ENCODE assay signal across 23 cellular contexts in the genomic region with DNA sequence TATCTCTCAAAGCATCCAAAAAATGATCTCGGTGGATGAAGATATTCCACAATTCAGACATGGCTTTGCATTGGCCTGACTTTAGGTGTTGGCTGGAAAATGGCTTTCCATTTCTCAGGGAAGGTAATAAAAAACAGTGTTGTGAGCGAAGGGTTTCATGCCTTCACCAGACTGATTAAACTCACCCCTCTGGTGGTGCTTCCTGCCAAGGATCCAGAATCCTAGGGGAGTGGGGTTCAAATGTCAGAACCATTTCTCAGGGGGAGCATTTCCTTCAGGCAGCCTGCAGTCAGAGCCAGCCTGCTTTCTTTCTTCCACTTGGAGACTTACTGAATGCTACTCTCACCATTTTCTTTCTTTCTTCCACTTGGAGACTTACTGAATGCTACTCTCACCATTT. TPM values are rescaled to one million over a fixed set of nuclear protein-coding genes. Genes with fewer than 3 reads are reported as not detected.
"Had no signal": no experiment of that assay in that cellular context is flagged by ENCODE, and none has a peak within 500 bp of the region (broad histone marks: within the 10 kb centered on the region; RNA-seq: fewer than 3 reads in every experiment).

No MANE protein-coding gene starts in this region.

- H3K9me3 ChIP-seq: ascending aorta had no signal

- H3K27ac ChIP-seq: ascending aorta, cardiac muscle cell had no signal

- H3K27me3 ChIP-seq: ascending aorta, cardiac muscle cell had no signal

- ATAC-seq: activated naive CD4-positive, alpha-beta T cell treated with anti-CD3 and anti-CD28 coated beads, Interleukin-2, amount 50 U/mL, for 72 hours; activated naive CD8-positive, alpha-beta T cell treated with anti-CD3 and anti-CD28 coated beads, Interleukin-2, amount 50 U/mL, for 24 hours; activated T-cell treated with anti-CD3 and anti-CD28 coated beads, Interleukin-2, amount 50 U/mL, for 4 hours had no signal

- H3K4me3 ChIP-seq: ascending aorta, cardiac muscle cell had no signal

- FAIRE-seq: RCC 7860 had no signal

- DNase-seq: activated CD4-positive, alpha-beta memory T cell treated with anti-CD3 and anti-CD28 coated beads for 36 hours; activated CD4-positive, alpha-beta T cell treated with anti-CD3 and anti-CD28 coated beads, Interleukin-2, amount 10 ng/mL, durations not matched to agents 7 days and 5 days; activated CD4-positive, CD25-positive, alpha-beta regulatory T cell treated with anti-CD3 and anti-CD28 coated beads, Interleukin-2, amount 50 U/mL, for 72 hours; activated CD8-positive, alpha-beta memory T cell treated with anti-CD3 and anti-CD28 coated beads for 24 hours; activated effector memory CD4-positive, alpha-beta T cell treated with anti-CD3 and anti-CD28 coated beads, Interleukin-2, amount 50 U/mL, for 16 hours; activated naive CD4-positive, alpha-beta T cell treated with Interleukin-2 at 50 U/mL for 16 hours; activated naive CD8-positive, alpha-beta T cell treated with anti-CD3 and anti-CD28 coated beads, Interleukin-2, amount 50 U/mL, for 24 hours; activated T-cell treated with anti-CD3 and anti-CD28 coated beads, Interleukin-2, amount 50 U/mL, for 4 hours; amniotic stem cell; Karpas-422; MM.1S; NCI-H1105 treated with DMSO at 0.1 percent for 48 hours; NCI-H1436 treated with DMSO at 0.1 percent for 48 hours; NCI-H187; NCI-H2081; NCI-H446; NCI-H524; SHP77 had no signal

- H3K4me1 ChIP-seq: ascending aorta had no signal

- H3K36me3 ChIP-seq: ascending aorta, cardiac muscle cell had no signal

RNA-seq across cellular contexts. Expression of a gene that starts 45.7 kb away (rescaled TPM):
- total RNA-seq: activated CD4-positive, alpha-beta memory T cell treated with anti-CD3 and anti-CD28 coated beads for 36 hours; activated CD4-positive, alpha-beta T cell treated with anti-CD3 and anti-CD28 coated beads, Interleukin-2, amount 10 ng/mL, durations not matched to agents 7 days and 5 days; activated naive CD4-positive, alpha-beta T cell treated with anti-CD3 and anti-CD28 coated beads, Interleukin-2, amount 50 U/mL, for 72 hours; activated T-cell treated with anti-CD3 and anti-CD28 coated beads, Interleukin-2, amount 50 U/mL, for 4 hours; ascending aorta; cardiac muscle cell; SK-MEL-5 had no signal
- polyA plus RNA-seq: cardiac muscle cell had no signal
